In genomic region chrX:40167240-40168182, GRCh38 we compare ENCODE assay signal across 8 cellular contexts.
DNase-seq lines count a peak whose midpoint lies in the region; ATAC-seq and TF ChIP-seq lines count a peak whose summit lies in the region.

No MANE protein-coding gene starts in this region.

- H3K4me2 ChIP-seq in OCI-LY7 (ENCODE audit: low read length) (peak overlapping the region; percentile 87), osteoblast (ENCODE audit: insufficient read depth, low read length) (peak overlapping the region; percentile 79)

- peaks cover 62% of the 10 kb centered on the region for H3K4me1 ChIP-seq in OCI-LY7 (ENCODE audit: insufficient read depth, low read length, poor library complexity, severe bottlenecking)
- H3K4me1 ChIP-seq in esophagus muscularis mucosa = peaks cover 14 to 60% (median 39%) of the 10 kb centered on the region in 4 donors
- H3K4me1 ChIP-seq in osteoblast (ENCODE audit: insufficient read depth, low read length) = peaks cover 24% of the 10 kb centered on the region
- peaks cover 40% of the 10 kb centered on the region for H3K4me1 ChIP-seq in BE2C

- no peaks in the 10 kb centered on the region for H3K9me2 ChIP-seq in OCI-LY7 (ENCODE audit: insufficient read depth, low read length)

- TF ChIP-seq POLR2A in esophagus muscularis mucosa (IDR thresholded peaks at IDR 0.05; ENCODE audit: low read depth) = no peak

- no peaks in the 10 kb centered on the region for H3K9me3 ChIP-seq in OCI-LY7 (ENCODE audit: low read length)
- H3K9me3 ChIP-seq in esophagus muscularis mucosa = no peaks in the 10 kb centered on the region
- H3K9me3 ChIP-seq in osteoblast (ENCODE audit: low read depth, low read length) = no peaks in the 10 kb centered on the region
- H3K9me3 ChIP-seq in BE2C = no peaks in the 10 kb centered on the region

- no peaks in the 10 kb centered on the region for H4K20me1 ChIP-seq in OCI-LY7 (ENCODE audit: insufficient read depth, low read length)
- H4K20me1 ChIP-seq in osteoblast (ENCODE audit: insufficient read depth, low read length) = no peaks in the 10 kb centered on the region

- no peaks in the 10 kb centered on the region for H3K27me3 ChIP-seq in GM06990 (replicated peaks; ENCODE audit: control insufficient read depth, insufficient read depth, low read length)
- H3K27me3 ChIP-seq in esophagus muscularis mucosa = peaks cover 0 to 22% (median 2%) of the 10 kb centered on the region in 4 donors
- H3K27me3 ChIP-seq in osteoblast (ENCODE audit: insufficient read depth, low read length) = peaks cover 38% of the 10 kb centered on the region
- no peaks in the 10 kb centered on the region for H3K27me3 ChIP-seq in BE2C

- no peaks in the 10 kb centered on the region for H3K36me3 ChIP-seq in GM06990 (ENCODE audit: control insufficient read depth, insufficient read depth, low read length)
- H3K36me3 ChIP-seq in OCI-LY7 (ENCODE audit: insufficient read depth, low read length) = no peaks in the 10 kb centered on the region
- H3K36me3 ChIP-seq in esophagus muscularis mucosa = no peaks in the 10 kb centered on the region
- no peaks in the 10 kb centered on the region for H3K36me3 ChIP-seq in osteoblast (ENCODE audit: insufficient read depth, low read length)
- H3K36me3 ChIP-seq in BE2C = no peaks in the 10 kb centered on the region

- DNase-seq in GM06990 (ENCODE audit: extremely low read depth, insufficient read length) (no peak), OCI-LY7 (ENCODE audit: low spot score) (peak; percentile 37), esophagus muscularis mucosa (ENCODE audit: extremely low spot score) (no peak), osteoblast (ENCODE audit: insufficient read length, low spot score, missing footprints) (peak; percentile 82), iPS-NIHi11 (ENCODE audit: low spot score) (no peak), glomerular visceral epithelial cell (ENCODE audit: extremely low spot score) (no peak), BE2C (no peak)

- TF ChIP-seq EP300 in esophagus muscularis mucosa (IDR thresholded peaks at IDR 0.05) = no peak

- no peak for ATAC-seq in HG03378 (IDR thresholded peaks at IDR 0.05; ENCODE audit: unreplicated experiment)

- TF ChIP-seq CTCF in GM06990 (IDR thresholded peaks at IDR 0.05; ENCODE audit: insufficient read depth, low read length, poor library complexity, severe bottlenecking) (no peak), OCI-LY7 (conservative IDR thresholded peaks at IDR 0.05; ENCODE audit: low read length) (no peak), esophagus muscularis mucosa (IDR thresholded peaks at IDR 0.05) (no peak), osteoblast (IDR thresholded peaks at IDR 0.05; ENCODE audit: extremely low read depth, low read depth, low read length) (no peak), BE2C (IDR thresholded peaks at IDR 0.05; ENCODE audit: low read depth, low read length) (no peak)

- H3K27ac ChIP-seq in OCI-LY7 (ENCODE audit: low read depth, low read length, poor library complexity, severe bottlenecking) = peak overlapping the region; percentile 100
- peak overlapping the region; percentile 34 to 96 (median 52) for H3K27ac ChIP-seq in esophagus muscularis mucosa (replicated peaks in 1 of 4)
- no peak overlapping the region for H3K27ac ChIP-seq in osteoblast (ENCODE audit: low read depth, low read length)

- 7% methylated on average over 48 of the region's 66 CpGs for WGBS in esophagus muscularis mucosa

- BruUV-seq in OCI-LY7 (replicated peaks; lab: Mats Ljungman, UMichigan) = no TSS peak

- H3K4me3 ChIP-seq in GM06990 (replicated peaks; ENCODE audit: low read depth, low read length) = peak overlapping the region; percentile 27
- peak overlapping the region; percentile 60 for H3K4me3 ChIP-seq in OCI-LY7 (ENCODE audit: low read depth, low read length, poor library complexity, severe bottlenecking)
- peak overlapping the region; percentile 47 to 56 (median 54) for H3K4me3 ChIP-seq in esophagus muscularis mucosa
- H3K4me3 ChIP-seq in osteoblast (ENCODE audit: insufficient read depth, low read length) = peak overlapping the region; percentile 62
- H3K4me3 ChIP-seq in BE2C (ENCODE audit: low read depth, low read length) = no peak overlapping the region

- POLR2A ChIA-PET in OCI-LY7 (lab: Charles Lee) = interaction anchor here (1.0 to 4.7 kb wide), 11 partner anchors 9 to 436 kb away, joined by 3 to 55 read pairs (median 8); partner anchors contain the start of gene BCOR

- CTCF ChIA-PET in OCI-LY7 (lab: Charles Lee; ENCODE audit: unreplicated experiment) = interaction anchor here (0.8 kb wide), 1 partner anchor 70 kb away, joined by 4 read pairs; the partner anchor contains the start of gene BCOR

- H2AFZ ChIP-seq in OCI-LY7 (ENCODE audit: low read length) (peak overlapping the region; percentile 40; the same call in 1 of the 2 replicates), osteoblast (ENCODE audit: low read length) (peak overlapping the region; percentile 45)

- intact Hi-C loops in OCI-LY7 (cut with micrococcal nuclease; ENCODE audit: unreplicated experiment) = loop anchor here (2.0 to 10.0 kb wide), 3 partner anchors 13 to 1023 kb away; no protein-coding TSS in a partner anchor
- intact Hi-C loops in esophagus muscularis mucosa (cut with DNase I) = no loop called here

- H3K79me2 ChIP-seq in OCI-LY7 (ENCODE audit: insufficient read depth, low read depth, low read length) = no peaks in the 10 kb centered on the region
- H3K79me2 ChIP-seq in osteoblast (ENCODE audit: insufficient read depth, low read length) = no peaks in the 10 kb centered on the region

Comparison
In these comparisons a context has a peak if more than half of its experiments do, and no peak if none do; other contexts are left out.
1. DNase-seq: peak in OCI-LY7 (single experiment) and osteoblast (single experiment); none in GM06990 (single experiment), esophagus muscularis mucosa (single experiment), iPS-NIHi11 (single experiment), glomerular visceral epithelial cell (single experiment) and BE2C (single experiment).